1 cellular context compared by ENCODE assay signal in genomic region chr12:71552728-71553501, GRCh38.
TF ChIP-seq lines count a peak whose summit lies in the region.

No MANE protein-coding gene starts in this region.

TF ChIP-seq in HepG2, 621 proteins besides CTCF, POLR2A, EP300 and RAD21 (continued from another document and continues in another):
- TF ChIP-seq CSRNP1 (CRISPR knock-in tag; IDR thresholded peaks at IDR 0.05): no peak
- no peak for TF ChIP-seq ZNF33B (CRISPR knock-in tag; IDR thresholded peaks at IDR 0.05)
- TF ChIP-seq PHF21A (CRISPR knock-in tag; IDR thresholded peaks at IDR 0.05): peak; percentile 91
- TF ChIP-seq ZNF879 (CRISPR knock-in tag; IDR thresholded peaks at IDR 0.05): no peak
- peak; percentile 95 for TF ChIP-seq NR2F6 (IDR thresholded peaks at IDR 0.05)
- TF ChIP-seq NR2F6 (CRISPR knock-in tag; IDR thresholded peaks at IDR 0.05): peak; percentile 89
- TF ChIP-seq ZNF703 (CRISPR knock-in tag; IDR thresholded peaks at IDR 0.05; ENCODE audit: borderline replicate concordance): peak; percentile 81; the same call in 1 of the 2 replicates
- no peak for TF ChIP-seq JDP2 (CRISPR knock-in tag; IDR thresholded peaks at IDR 0.05; ENCODE audit: borderline replicate concordance)
- TF ChIP-seq PCBP1 (IDR thresholded peaks at IDR 0.05; ENCODE audit: borderline replicate concordance, low read depth, low read length): no peak
- peak; percentile 53; the same call in 1 of the 2 replicates for TF ChIP-seq PLSCR1 (CRISPR knock-in tag; IDR thresholded peaks at IDR 0.05; ENCODE audit: borderline replicate concordance)
- peak; percentile 60 for TF ChIP-seq JARID2 (CRISPR knock-in tag; IDR thresholded peaks at IDR 0.05; ENCODE audit: insufficient replicate concordance)
- TF ChIP-seq KDM1A (CRISPR knock-in tag; IDR thresholded peaks at IDR 0.05): 0 out of 2 replicates have a peak, but pooled peaks have one; percentile 50
- TF ChIP-seq ELF1 (CRISPR knock-in tag; IDR thresholded peaks at IDR 0.05): peak; percentile 28; the same call in 1 of the 2 replicates
- 0 out of 2 replicates have a peak, but pooled peaks have one; percentile 49 for TF ChIP-seq RFXAP (CRISPR knock-in tag; IDR thresholded peaks at IDR 0.05; ENCODE audit: borderline replicate concordance)
- peak; percentile 27; the same call in 1 of the 2 replicates for TF ChIP-seq KLF6 (CRISPR knock-in tag; IDR thresholded peaks at IDR 0.05)
- peak; percentile 85 for TF ChIP-seq HNF1B (CRISPR knock-in tag; IDR thresholded peaks at IDR 0.05)
- TF ChIP-seq FOXP1 (IDR thresholded peaks at IDR 0.05): no peak
- peak; percentile 60; the same call in 1 of the 2 replicates for TF ChIP-seq FOXP1 (CRISPR knock-in tag; IDR thresholded peaks at IDR 0.05)
- TF ChIP-seq ZNF556 (CRISPR knock-in tag; IDR thresholded peaks at IDR 0.05; ENCODE audit: borderline replicate concordance): peak; percentile 70; the same call in 1 of the 2 replicates
- TF ChIP-seq SALL1 (CRISPR knock-in tag; IDR thresholded peaks at IDR 0.05): peak; percentile 87
- peak; percentile 80 for TF ChIP-seq ZNF800 (CRISPR knock-in tag; IDR thresholded peaks at IDR 0.05)
- TF ChIP-seq FLYWCH1 (CRISPR knock-in tag; IDR thresholded peaks at IDR 0.05): no peak
- TF ChIP-seq DRAP1 (CRISPR knock-in tag; IDR thresholded peaks at IDR 0.05): 0 out of 2 replicates have a peak, but pooled peaks have one; percentile 3
- no peak for TF ChIP-seq SRSF1 (optimal IDR thresholded peaks at IDR 0.05; ENCODE audit: low read depth, low read length)
- no peak for TF ChIP-seq NR0B2 (CRISPR knock-in tag; IDR thresholded peaks at IDR 0.05)
- no peak for TF ChIP-seq TEAD2 (CRISPR knock-in tag; IDR thresholded peaks at IDR 0.05)
- no peak for TF ChIP-seq PHF20 (CRISPR knock-in tag; IDR thresholded peaks at IDR 0.05)
- 0 out of 2 replicates have a peak, but pooled peaks have one; percentile 25 for TF ChIP-seq HIVEP1 (CRISPR knock-in tag; IDR thresholded peaks at IDR 0.05)
- peak; percentile 81; the same call in 1 of the 2 replicates for TF ChIP-seq ZNF431 (CRISPR knock-in tag; IDR thresholded peaks at IDR 0.05; ENCODE audit: borderline replicate concordance, low read depth)
- peak; percentile 57; the same call in 1 of the 2 replicates for TF ChIP-seq BRF2 (CRISPR knock-in tag; IDR thresholded peaks at IDR 0.05)
- TF ChIP-seq ZNF362 (CRISPR knock-in tag; IDR thresholded peaks at IDR 0.05; ENCODE audit: borderline replicate concordance): peak; percentile 58; the same call in 1 of the 2 replicates
- TF ChIP-seq PATZ1 (CRISPR knock-in tag; IDR thresholded peaks at IDR 0.05): peak; percentile 89
- TF ChIP-seq ZMAT5 (CRISPR knock-in tag; IDR thresholded peaks at IDR 0.05; ENCODE audit: borderline replicate concordance, low read depth): no peak
- TF ChIP-seq ZNF605 (CRISPR knock-in tag; IDR thresholded peaks at IDR 0.05): peak; percentile 58; the same call in 1 of the 2 replicates
- TF ChIP-seq FOXP4 (CRISPR knock-in tag; IDR thresholded peaks at IDR 0.05): peak; percentile 83
- peak; percentile 40; the same call in 1 of the 2 replicates for TF ChIP-seq NFE2L2 (IDR thresholded peaks at IDR 0.05; ENCODE audit: low read length)
- no peak for TF ChIP-seq NONO (IDR thresholded peaks at IDR 0.05)
- TF ChIP-seq NONO (CRISPR knock-in tag; conservative IDR thresholded peaks at IDR 0.05): peak; percentile 42; the same call in 1 of the 2 replicates
- peak; percentile 37; the same call in 1 of the 2 replicates for TF ChIP-seq ZNF264 (CRISPR knock-in tag; IDR thresholded peaks at IDR 0.05)
- peak; percentile 58 for TF ChIP-seq GATAD1 (CRISPR knock-in tag; IDR thresholded peaks at IDR 0.05)
- TF ChIP-seq PLRG1 (conservative IDR thresholded peaks at IDR 0.05): no peak
- TF ChIP-seq CBX5 (CRISPR knock-in tag; IDR thresholded peaks at IDR 0.05; ENCODE audit: borderline replicate concordance): 0 out of 2 replicates have a peak, but pooled peaks have one; percentile 55
- no peak for TF ChIP-seq ZNF770 (CRISPR knock-in tag; IDR thresholded peaks at IDR 0.05)
- peak; percentile 95 for TF ChIP-seq GATAD2A (CRISPR knock-in tag; IDR thresholded peaks at IDR 0.05)
- TF ChIP-seq KDM4B (CRISPR knock-in tag; IDR thresholded peaks at IDR 0.05): 0 out of 2 replicates have a peak, but pooled peaks have one; percentile 49
- peak; percentile 98 for TF ChIP-seq NCOR1 (IDR thresholded peaks at IDR 0.05; ENCODE audit: borderline replicate concordance, low read length)
- TF ChIP-seq ZBTB3 (CRISPR knock-in tag; IDR thresholded peaks at IDR 0.05; ENCODE audit: borderline replicate concordance, low read depth): peak; percentile 95
